1 cellular context compared by ENCODE assay signal in genomic region chr22:45763236-45763624, GRCh38.
TF ChIP-seq lines count a peak whose summit lies in the region.

No MANE protein-coding gene starts in this region.

TF ChIP-seq in GM23338, 12 proteins besides CTCF, POLR2A, EP300 and RAD21 (continued from another document):
- no peak for TF ChIP-seq ZNF462 (CRISPR knock-in tag; IDR thresholded peaks at IDR 0.05)
- TF ChIP-seq EZH2 (IDR thresholded peaks at IDR 0.05; ENCODE audit: low read depth, unreplicated experiment): no peak
- no peak for TF ChIP-seq JUNB (IDR thresholded peaks at IDR 0.05; ENCODE audit: unreplicated experiment)
- TF ChIP-seq ZNF331 (CRISPR knock-in tag; IDR thresholded peaks at IDR 0.05; ENCODE audit: low read depth): no peak
- no peak for TF ChIP-seq EZH2phosphoT487 (IDR thresholded peaks at IDR 0.05; ENCODE audit: unreplicated experiment)
